Comparison of ENCODE assay signal across 23 cellular contexts in the genomic region with DNA sequence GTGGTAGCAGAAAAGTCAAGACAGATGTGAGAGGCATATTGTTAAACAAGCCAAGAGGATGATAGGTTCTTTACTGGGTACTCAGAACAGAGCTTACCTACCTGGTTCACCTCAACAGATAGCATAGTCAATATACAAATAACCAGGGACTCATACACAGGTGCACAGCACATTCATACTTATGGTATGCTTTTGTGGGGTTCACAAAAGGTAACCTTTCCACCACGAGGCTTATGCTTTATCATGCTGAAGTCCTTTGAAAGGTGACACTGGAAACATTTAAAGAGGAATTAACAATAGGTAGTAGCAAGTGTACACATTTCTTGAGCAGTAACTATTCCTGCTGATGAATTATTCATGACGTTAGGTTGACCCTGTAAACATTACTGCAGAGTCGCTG. TPM values are rescaled to one million over a fixed set of nuclear protein-coding genes. Genes with fewer than 3 reads are reported as not detected.
DNase-seq lines count a peak whose midpoint lies in the region; ATAC-seq, FAIRE-seq and TF ChIP-seq lines count a peak whose summit lies in the region.
"Had no signal": no experiment of that assay in that cellular context is flagged by ENCODE, and none has a peak within 500 bp of the region (broad histone marks: within the 10 kb centered on the region; RNA-seq: fewer than 3 reads in every experiment).

No MANE protein-coding gene starts in this region.

- no peaks in the 10 kb centered on the region for H3K79me1 ChIP-seq in H1 (ENCODE audit: low read depth, low read length)

- no peak overlapping the region for H3K9ac ChIP-seq in H1 (replicated peaks in 1 of 4; ENCODE audit: extremely low read depth in 1 of 4, low read depth in 3 of 4, low read length in 3 of 4)
- H3K9ac ChIP-seq: GM23248 had no signal

- POLR2A ChIA-PET in H1 (lab: Charles Lee; ENCODE audit: partially characterized antibody), result no interaction called here

- H3K27ac Mint-ChIP-seq in GM23338, result no peak overlapping the region
- H3K27ac Mint-ChIP-seq: CD4-positive, alpha-beta T cell; HFFc6 had no signal

- DNase-seq in NCI-H510A treated with DMSO at 0.1 percent for 48 hours (lab: John Stamatoyannopoulos, UW), result peak; percentile 85
- no peak for DNase-seq in NCI-H510A (lab: John Stamatoyannopoulos, UW)
- DNase-seq in GM23338 (ENCODE audit: low spot score), result no peak
- peak; percentile 29 for DNase-seq in NCI-H345 (lab: John Stamatoyannopoulos, UW)
- DNase-seq in H1 (ENCODE audit: low read depth in 1 of 2, low spot score in 2 of 2), result no peak
- no peak for DNase-seq in breast epithelium (ENCODE audit: low spot score in 2 of 2)
- DNase-seq: ACHN; CD4-positive, alpha-beta T cell; DMS53; DND-41; EL; GM23248; H7; HFFc6; IMR-90 had no signal

- H3K79me2 ChIP-seq in GM23338 (replicated peaks; ENCODE audit: insufficient read depth), result no peaks in the 10 kb centered on the region
- H3K79me2 ChIP-seq in H1 (ENCODE audit: control insufficient read depth in 1 of 2, insufficient read depth in 2 of 2, low read length in 2 of 2), result no peaks in the 10 kb centered on the region

- H3K4me1 Mint-ChIP-seq in GM23338, result 0 out of 3 replicates have a peak, but pooled peaks cover 4% of the 10 kb centered on the region

- TF ChIP-seq CTCF in GM23338 (conservative IDR thresholded peaks at IDR 0.05; ENCODE audit: low read depth in 2 of 2) (no peak), H1 (IDR thresholded peaks at IDR 0.05; ENCODE audit: control extremely low read depth in 1 of 3, insufficient read depth in 1 of 3, low read depth in 1 of 3, low read length in 3 of 3) (no peak), breast epithelium (IDR thresholded peaks at IDR 0.05) (no peak)

- no peak for FAIRE-seq in H1 (lab: Jason Lieb, UNC)
- FAIRE-seq: A204.1, GM12878, GM19239, HTR-8/SVneo, K562 had no signal

- H3F3A ChIP-seq in GM23338 (replicated peaks; ENCODE audit: low read depth), result no peaks in the 10 kb centered on the region

- H3K27me3 ChIP-seq in GM23338 (ENCODE audit: insufficient read depth) (no peaks in the 10 kb centered on the region), H1 (replicated peaks in 1 of 4; ENCODE audit: control insufficient read depth in 3 of 4, extremely low read depth in 1 of 4, insufficient read depth in 3 of 4, low read length in 3 of 4) (no peaks in the 10 kb centered on the region), breast epithelium (no peaks in the 10 kb centered on the region)

- no peak overlapping the region for H3K4me3 Mint-ChIP-seq in GM23338
- H3K4me3 Mint-ChIP-seq: CD4-positive, alpha-beta T cell; HFFc6 had no signal

- H4K20me1 ChIP-seq in GM23338 (replicated peaks; ENCODE audit: insufficient read depth) (no peaks in the 10 kb centered on the region), H1 (replicated peaks in 1 of 2; ENCODE audit: control insufficient read depth in 1 of 2, insufficient read depth in 2 of 2, low read length in 2 of 2) (no peaks in the 10 kb centered on the region)

- no peak overlapping the region for H2AK5ac ChIP-seq in H1 (ENCODE audit: low read depth, low read length)

- CTCF ChIA-PET in H1 (lab: Charles Lee; ENCODE audit: partially characterized antibody), result interaction anchor here (1.0 kb wide), 1 partner anchor 194 kb away, joined by 3 read pairs; no protein-coding TSS in a partner anchor

- TF ChIP-seq POLR2A in H1 (IDR thresholded peaks at IDR 0.05; ENCODE audit: control extremely low read depth in 1 of 2, low read depth in 2 of 2, low read length in 2 of 2), result no peak
- TF ChIP-seq POLR2A in breast epithelium (IDR thresholded peaks at IDR 0.05), result no peak

- H3K23ac ChIP-seq in H1 (ENCODE audit: insufficient read length), result no peak overlapping the region

- no peak overlapping the region for H2BK15ac ChIP-seq in H1 (ENCODE audit: low read length)

- H3K9me3 ChIP-seq in H1 (ENCODE audit: insufficient read depth in 2 of 2, low read depth in 1 of 2, low read length in 1 of 2), result no peaks in the 10 kb centered on the region
- no peaks in the 10 kb centered on the region for H3K9me3 ChIP-seq in breast epithelium

- H4K8ac ChIP-seq in H1 (ENCODE audit: extremely low read depth, insufficient read depth, low read length), result no peak overlapping the region

- ATAC-seq in GM23338 (no peak), GM21381 (IDR thresholded peaks at IDR 0.05; ENCODE audit: unreplicated experiment) (no peak)
- ATAC-seq: GM12878, HCT116, K562 had no signal

- no peaks in the 10 kb centered on the region for H3K36me3 Mint-ChIP-seq in GM23338 (ENCODE audit: low read depth)

- intact Hi-C loops in breast epithelium (cut with DNase I; ENCODE audit: low total_unique reads), result no loop called here

- H3K4me3 ChIP-seq in GM23338 (no peak overlapping the region), H1 (ENCODE audit: extremely low read depth in 1 of 4, insufficient read depth in 2 of 4, low read depth in 3 of 4, low read length in 4 of 4) (no peak overlapping the region), breast epithelium (no peak overlapping the region)
- H3K4me3 ChIP-seq: GM12878, GM23248, K562 had no signal

- no peak overlapping the region for H3K56ac ChIP-seq in H1 (replicated peaks; ENCODE audit: insufficient read length, low read depth, low read length)

- no peak for TF ChIP-seq EP300 in H1 (IDR thresholded peaks at IDR 0.05; ENCODE audit: borderline replicate concordance in 1 of 2, low read depth in 2 of 2, low read length in 2 of 2)

- H3K36me3 ChIP-seq in GM23338 (ENCODE audit: insufficient read depth) (no peaks in the 10 kb centered on the region), H1 (ENCODE audit: control insufficient read depth in 2 of 4, insufficient read depth in 4 of 4, low read length in 3 of 4) (no peaks in the 10 kb centered on the region), breast epithelium (no peaks in the 10 kb centered on the region)

- H3K9me2 ChIP-seq in GM23338 (ENCODE audit: insufficient read depth), result no peaks in the 10 kb centered on the region

- TF ChIP-seq RAD21 in H1 (IDR thresholded peaks at IDR 0.05 in 1 of 2, conservative IDR thresholded peaks at IDR 0.05 in 1 of 2; ENCODE audit: low read depth in 2 of 2, low read length in 2 of 2), result no peak

- H3K14ac ChIP-seq in H1 (ENCODE audit: insufficient read length), result no peak overlapping the region

- no peak overlapping the region for H2BK5ac ChIP-seq in H1 (ENCODE audit: low read depth, low read length)

- no peak overlapping the region for H2BK20ac ChIP-seq in H1 (ENCODE audit: low read length)

- no peak overlapping the region for H4K91ac ChIP-seq in H1 (replicated peaks; ENCODE audit: insufficient read length, low read length)

- H3K4me1 ChIP-seq in GM23338 (ENCODE audit: insufficient read depth), result no peaks in the 10 kb centered on the region
- no peaks in the 10 kb centered on the region for H3K4me1 ChIP-seq in H1 (replicated peaks in 1 of 4; ENCODE audit: control insufficient read depth in 3 of 4, insufficient read depth in 4 of 4, low read length in 3 of 4)
- H3K4me1 ChIP-seq in breast epithelium, result no peaks in the 10 kb centered on the region

- H2BK120ac ChIP-seq in H1 (replicated peaks; ENCODE audit: low read depth, low read length), result no peak overlapping the region

- H3K4me2 ChIP-seq in GM23338 (no peak overlapping the region), H1 (ENCODE audit: insufficient read depth in 1 of 2, low read depth in 2 of 2, low read length in 2 of 2) (no peak overlapping the region)

- WGBS in H1 (ENCODE audit: extremely low coverage in 1 of 2, insufficient coverage in 1 of 2, insufficient read length in 1 of 2, insufficient replicate concordance in 2 of 2, low coverage in 1 of 2, low lambda C conversion rate in 2 of 2, missing lambda C conversion rate in 1 of 2), 2 experiments, result 81% methylated on average over 3 of the region's 3 CpGs; no CpG with 5 or more reads in 1 of the 2 experiments

- no peak overlapping the region for H3K4ac ChIP-seq in H1 (replicated peaks; ENCODE audit: insufficient read length, low read depth, low read length)

- no peaks in the 10 kb centered on the region for H3K27me3 Mint-ChIP-seq in GM23338 (ENCODE audit: insufficient read depth, low read depth, poor library complexity)

- no peak overlapping the region for H3K27ac ChIP-seq in GM23338 (ENCODE audit: low read depth)
- H3K27ac ChIP-seq in H1 (ENCODE audit: low read depth, low read length), result no peak overlapping the region
- no peak overlapping the region for H3K27ac ChIP-seq in breast epithelium
- H3K27ac ChIP-seq: C4-2B, GM23248 had no signal

- H3K9me3 Mint-ChIP-seq in GM23338, result no peaks in the 10 kb centered on the region
- H3K9me3 Mint-ChIP-seq: CD4-positive, alpha-beta T cell; HFFc6 had no signal

- H4K5ac ChIP-seq in H1 (ENCODE audit: insufficient read length, low read depth, low read length), result no peak overlapping the region

- H3K18ac ChIP-seq in H1 (ENCODE audit: extremely low read depth, low read length), result 0 out of 2 replicates have a peak overlapping the region, but pooled peaks have one; percentile 10

- H2AFZ ChIP-seq in GM23338, result 0 out of 2 replicates have a peak overlapping the region, but pooled peaks have one; percentile 18
- H2AFZ ChIP-seq in H1 (ENCODE audit: low read length), result no peak overlapping the region
- H2AFZ ChIP-seq: GM23248 had no signal

- H3K23me2 ChIP-seq in H1 (ENCODE audit: low read depth, low read length), result no peaks in the 10 kb centered on the region

- H2BK12ac ChIP-seq in H1 (ENCODE audit: low read depth, low read length), result no peak overlapping the region

TF ChIP-seq in H1, 55 proteins besides CTCF, POLR2A, EP300 and RAD21 (continues in another document):
- no peak for TF ChIP-seq CREB1 (IDR thresholded peaks at IDR 0.05)
- no peak for TF ChIP-seq TCF12 (IDR thresholded peaks at IDR 0.05; ENCODE audit: low read depth, low read length)
- no peak for TF ChIP-seq SRF (IDR thresholded peaks at IDR 0.05; ENCODE audit: low read depth, low read length)
- TF ChIP-seq BACH1 (IDR thresholded peaks at IDR 0.05; ENCODE audit: low read length), result no peak
- TF ChIP-seq CHD2 (IDR thresholded peaks at IDR 0.05; ENCODE audit: low read length), result no peak
- no peak for TF ChIP-seq TEAD4 (IDR thresholded peaks at IDR 0.05; ENCODE audit: low read depth, low read length)
- TF ChIP-seq HDAC6 (IDR thresholded peaks at IDR 0.05; ENCODE audit: low read depth, low read length), result no peak
- no peak for TF ChIP-seq SP2 (IDR thresholded peaks at IDR 0.05; ENCODE audit: low read length)

RNA-seq across cellular contexts. Expression of gene MBIP, which starts 42.2 kb away (rescaled TPM):
- 24.4 TPM in 2 replicates for total RNA-seq in GM23338 (2014; rRNA removed; shearing (Covaris generic))
- polyA plus RNA-seq in GM23338 (2016; fragmentation: Nextera tagmentation; extraction: Ambion mirVana), result 44.4 and 49.7 TPM in 2 replicates
- total RNA-seq in H1 (2021; fragmentation: NEBNext Ultra II Directional; extraction: Animal tissue kit (Norgen Biotek cat#: 25700)), result 24.4 and 27.4 TPM in 2 replicates
- polyA plus RNA-seq in H1 (2011; rRNA removed), result 9.4 and 15.0 TPM in 2 replicates
- 19.7 TPM for polyA plus RNA-seq in H1 (2011; cell fraction: cytosol; rRNA removed)
- 10.6 TPM for polyA plus RNA-seq in H1 (2011; cell fraction: nucleus; rRNA removed)
- 14.3 to 21.4 TPM (median 14.7 TPM) in 4 replicates for polyA plus RNA-seq in H1 (2012, experiment 1 of 2)
- 5.7 TPM for polyA plus RNA-seq in H1 (2012, experiment 2 of 2)
- polyA plus RNA-seq in H1 (2013, experiment 1 of 2), result 24.4 TPM
- 23.0 TPM for polyA plus RNA-seq in H1 (2013, experiment 2 of 2)
- 14.7 and 15.9 TPM in 2 replicates for polyA minus RNA-seq in H1 (2011; rRNA and poly(A)+ RNA removed)
- 12.6 TPM for polyA minus RNA-seq in H1 (2011; cell fraction: cytosol; rRNA and poly(A)+ RNA removed)
- polyA minus RNA-seq in H1 (2011; cell fraction: nucleus; rRNA and poly(A)+ RNA removed), result 31.9 TPM
- 10 to 100 TPM; 19.0 to 33.1 (median 20.3) TPM for total RNA-seq in breast epithelium

Comparison
In these comparisons a context has a peak if more than half of its experiments do, and no peak if none do; other contexts are left out.
1. DNase-seq: peak in NCI-H510A treated with DMSO at 0.1 percent for 48 hours (single experiment) and NCI-H345 (single experiment); none in NCI-H510A (single experiment), GM23338 (single experiment), H1 (0 of 2) and breast epithelium (0 of 2).